Comparison of ENCODE assay signal across 9 cellular contexts in the genomic region with DNA sequence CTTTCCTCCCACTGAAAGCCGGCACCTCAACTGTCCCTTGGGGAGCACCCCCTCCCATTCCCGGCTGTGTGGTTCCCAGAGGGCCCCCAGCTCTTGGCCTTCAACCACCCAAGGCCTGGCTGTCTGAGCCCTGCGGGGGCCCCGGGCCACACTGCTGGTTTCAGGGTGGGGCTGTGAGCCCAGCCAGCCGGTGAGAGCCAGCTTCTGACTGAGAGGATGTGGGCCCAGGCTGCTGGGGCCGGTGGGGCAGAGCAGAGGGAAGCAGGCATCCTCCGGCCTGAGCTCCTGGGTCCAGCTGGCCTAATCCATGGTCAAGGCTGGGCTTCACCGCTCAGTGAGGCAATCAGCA. TPM values are rescaled to one million over a fixed set of nuclear protein-coding genes. Genes with fewer than 3 reads are reported as not detected.
DNase-seq lines count a peak whose midpoint lies in the region; ATAC-seq, FAIRE-seq and TF ChIP-seq lines count a peak whose summit lies in the region.
"Had no signal": no experiment of that assay in that cellular context is flagged by ENCODE, and none has a peak within 500 bp of the region (broad histone marks: within the 10 kb centered on the region; RNA-seq: fewer than 3 reads in every experiment).

No MANE protein-coding gene starts in this region.

- DNase-seq in breast epithelium (ENCODE audit: low spot score in 2 of 2) (no peak), MCF 10A (ENCODE audit: unreplicated experiment) (no peak), K562 (ENCODE audit: extremely low read depth in 1 of 4, low spot score in 3 of 4) (no peak), upper lobe of right lung (no peak), dermis blood vessel endothelial cell (no peak), mesendoderm (no peak), WTC11 (ENCODE audit: low spot score) (no peak)

- TF ChIP-seq EP300 in K562 (IDR thresholded peaks at IDR 0.05; ENCODE audit: low read length) = no peak

- H3K9me3 ChIP-seq in breast epithelium (no peaks in the 10 kb centered on the region), K562 (replicated peaks; ENCODE audit: control insufficient read depth, insufficient read depth, low read depth, low read length) (no peaks in the 10 kb centered on the region), muscle layer of colon (ENCODE audit: low read length) (no peaks in the 10 kb centered on the region), upper lobe of right lung (no peaks in the 10 kb centered on the region)

- in situ Hi-C loops in K562 (cut with MboI) = no loop called here

- H3K9me3 Mint-ChIP-seq in MCF 10A (ENCODE audit: unreplicated experiment) (no peaks in the 10 kb centered on the region), WTC11 (no peaks in the 10 kb centered on the region)

- no peak overlapping the region for H4K8ac ChIP-seq in mesendoderm (ENCODE audit: low read depth, low read length)

- no peak for TF ChIP-seq RAD21 in K562 (CRISPR knock-in tag; conservative IDR thresholded peaks at IDR 0.05 in 1 of 2, IDR thresholded peaks at IDR 0.05 in 1 of 2)

- H4K5ac ChIP-seq in mesendoderm (ENCODE audit: low read length) = no peak overlapping the region

- H3K18ac ChIP-seq in mesendoderm (ENCODE audit: low read length) = no peak overlapping the region

- no peak overlapping the region; the same call in 1 of the 2 replicates for H2AFZ ChIP-seq in K562 (ENCODE audit: low read depth, low read length)

- FAIRE-seq in K562 (lab: Jason Lieb, UNC) = no peak
- FAIRE-seq: colon had no signal

- CTCF ChIA-PET in MCF 10A (lab: Yijun Ruan, JAX) = interaction anchor here (0.6 to 1.0 kb wide), 3 partner anchors 9 to 115 kb away, joined by 3 to 10 read pairs (median 6); no protein-coding TSS in a partner anchor
- CTCF ChIA-PET in K562 (lab: Yijun Ruan, JAX; ENCODE audit: low intra/inter-chr PET ratio) = no interaction called here
- CTCF ChIA-PET in WTC11 (lab: Charles Lee) = interaction anchor here (1.0 to 2.2 kb wide), 5 partner anchors 10 to 128 kb away, joined by 4 to 8 read pairs (median 6); no protein-coding TSS in a partner anchor

- H3K4me1 ChIP-seq in breast epithelium = peaks cover 16 to 29% of the 10 kb centered on the region in 2 donors
- peaks cover under 1 to 39% of the 10 kb centered on the region in 2 experiments; a peak in 4 of 5 replicates for H3K4me1 ChIP-seq in K562 (replicated peaks in 1 of 2; ENCODE audit: control insufficient read depth in 2 of 2, insufficient read depth in 2 of 2, low read length in 2 of 2)
- H3K4me1 ChIP-seq in muscle layer of colon (ENCODE audit: insufficient read depth, low read length) = peaks cover 44% of the 10 kb centered on the region
- peaks cover 33% of the 10 kb centered on the region for H3K4me1 ChIP-seq in upper lobe of right lung
- H3K4me1 ChIP-seq in mesendoderm (ENCODE audit: control insufficient read depth, low read depth, low read length) = peaks cover 2% of the 10 kb centered on the region

- BruUV-seq in MCF 10A (replicated peaks; lab: Mats Ljungman, UMichigan) (no TSS peak), K562 (replicated peaks; lab: Mats Ljungman, UMichigan) (no TSS peak)

- H3K27ac ChIP-seq in breast epithelium = peak overlapping the region; percentile 78 to 85
- no peak overlapping the region for H3K27ac ChIP-seq in K562 (ENCODE audit: extremely low read depth, low read depth, low read length)
- peak overlapping the region; percentile 48 for H3K27ac ChIP-seq in muscle layer of colon (ENCODE audit: low read depth, low read length)
- H3K27ac ChIP-seq in upper lobe of right lung = peak overlapping the region; percentile 73
- H3K27ac ChIP-seq in mesendoderm (ENCODE audit: low read depth, low read length) = no peak overlapping the region

- H2AK5ac ChIP-seq in mesendoderm (ENCODE audit: low read length) = no peak overlapping the region

- H4K20me1 ChIP-seq in K562 (replicated peaks; ENCODE audit: control insufficient read depth, insufficient read depth, low read length) = no peaks in the 10 kb centered on the region

- peak; percentile 14; the same call in 2 of the 3 replicates for ATAC-seq in K562
- no peak for ATAC-seq in upper lobe of right lung
- ATAC-seq in WTC11 = no peak

- WGBS in K562 (ENCODE audit: insufficient coverage, low coverage, missing lambda C conversion rate) = 49% methylated on average over 8 of the region's 8 CpGs
- no CpG with 5 or more reads among the region's 8 CpGs for WGBS in mesendoderm (ENCODE audit: extremely low coverage, insufficient coverage, low lambda C conversion rate)

- no peaks in the 10 kb centered on the region for H3K27me3 Mint-ChIP-seq in MCF 10A (ENCODE audit: insufficient read depth, unreplicated experiment)
- H3K27me3 Mint-ChIP-seq in WTC11 (ENCODE audit: low read depth) = no peaks in the 10 kb centered on the region

- H3K4me3 Mint-ChIP-seq in MCF 10A (ENCODE audit: unreplicated experiment) (no peak overlapping the region), WTC11 (no peak overlapping the region)

- H3K36me3 Mint-ChIP-seq in MCF 10A (ENCODE audit: insufficient read depth, unreplicated experiment) = peaks cover 5% of the 10 kb centered on the region
- H3K36me3 Mint-ChIP-seq in WTC11 = no peaks in the 10 kb centered on the region

- H3K27me3 ChIP-seq in breast epithelium (no peaks in the 10 kb centered on the region), K562 (ENCODE audit: control insufficient read depth in 2 of 2, insufficient read depth in 2 of 2, low read length in 2 of 2) (no peaks in the 10 kb centered on the region), muscle layer of colon (ENCODE audit: control insufficient read depth in 1 of 2, insufficient read depth in 2 of 2, low read length in 2 of 2) (no peaks in the 10 kb centered on the region), upper lobe of right lung (no peaks in the 10 kb centered on the region), mesendoderm (ENCODE audit: insufficient read depth, low read length, poor library complexity) (no peaks in the 10 kb centered on the region)

- H3K4ac ChIP-seq in mesendoderm (ENCODE audit: low read depth, low read length) = no peak overlapping the region

- H2BK5ac ChIP-seq in mesendoderm (ENCODE audit: low read length) = no peak overlapping the region

- no peak overlapping the region for H3K4me3 ChIP-seq in breast epithelium
- no peak overlapping the region for H3K4me3 ChIP-seq in K562
- no peak overlapping the region for H3K4me3 ChIP-seq in muscle layer of colon (ENCODE audit: low read depth in 1 of 2, low read length in 2 of 2)
- no peak overlapping the region for H3K4me3 ChIP-seq in upper lobe of right lung
- H3K4me3 ChIP-seq in mesendoderm (ENCODE audit: low read length) = no peak overlapping the region

- no peak overlapping the region for H2BK120ac ChIP-seq in mesendoderm (ENCODE audit: low read depth, low read length)

- no peak overlapping the region for H2BK15ac ChIP-seq in mesendoderm (replicated peaks; ENCODE audit: low read depth)

- H3K9me1 ChIP-seq in K562 (ENCODE audit: control insufficient read depth, insufficient read depth, low read length) = no peaks in the 10 kb centered on the region

- H3K23ac ChIP-seq in mesendoderm (ENCODE audit: low read length) = no peak overlapping the region

- H3K4me2 ChIP-seq in K562 (ENCODE audit: insufficient read depth, low read length) = no peak overlapping the region
- H3K4me2 ChIP-seq in mesendoderm (ENCODE audit: low read length) = no peak overlapping the region

- H3K79me2 ChIP-seq in K562 (ENCODE audit: control insufficient read depth, insufficient read depth, low read length) = no peaks in the 10 kb centered on the region
- no peaks in the 10 kb centered on the region for H3K79me2 ChIP-seq in mesendoderm (ENCODE audit: control insufficient read depth, insufficient read depth, low read length)

- no peak overlapping the region for H3K56ac ChIP-seq in mesendoderm (ENCODE audit: low read length)

- TF ChIP-seq POLR2A in breast epithelium (IDR thresholded peaks at IDR 0.05) = no peak
- TF ChIP-seq POLR2A in K562 (conservative IDR thresholded peaks at IDR 0.05) = no peak

- POLR2A ChIA-PET in MCF 10A (lab: Yijun Ruan, JAX) (interaction anchor here (0.7 to 1.6 kb wide), 3 partner anchors 29 to 186 kb away, joined by 5 to 7 read pairs (median 5); partner anchors contain the start of gene CANT1), K562 (lab: Yijun Ruan, JAX) (no interaction called here), WTC11 (lab: Charles Lee) (no interaction called here)

- intact Hi-C loops in breast epithelium (cut with DNase I; ENCODE audit: low total_unique reads) = no loop called here
- intact Hi-C loops in MCF 10A (cut with micrococcal nuclease) = no loop called here
- intact Hi-C loops in K562 (cut with micrococcal nuclease) = no loop called here
- intact Hi-C loops in upper lobe of right lung (cut with DNase I) = no loop called here

- peak overlapping the region in 1 of 2 experiments; percentile 31; a peak in 1 of 4 replicates for H3K9ac ChIP-seq in K562 (ENCODE audit: insufficient read depth in 1 of 2, low read depth in 2 of 2, low read length in 2 of 2)
- H3K9ac ChIP-seq in muscle layer of colon (ENCODE audit: low read length) = no peak overlapping the region
- H3K9ac ChIP-seq in mesendoderm (ENCODE audit: low read length) = no peak overlapping the region

- H3K4me1 Mint-ChIP-seq in MCF 10A (ENCODE audit: insufficient read depth, unreplicated experiment) (peaks cover 6% of the 10 kb centered on the region), WTC11 (peaks cover 10% of the 10 kb centered on the region)

- H3K36me3 ChIP-seq in breast epithelium (no peaks in the 10 kb centered on the region), K562 (ENCODE audit: control insufficient read depth, insufficient read depth, low read length) (no peaks in the 10 kb centered on the region), muscle layer of colon (ENCODE audit: insufficient read depth, low read length) (no peaks in the 10 kb centered on the region), upper lobe of right lung (no peaks in the 10 kb centered on the region), mesendoderm (ENCODE audit: control insufficient read depth, insufficient read depth, low read length) (no peaks in the 10 kb centered on the region)

- no peak for TF ChIP-seq CTCF in breast epithelium (IDR thresholded peaks at IDR 0.05)
- no peak for TF ChIP-seq CTCF in MCF 10A (IDR thresholded peaks at IDR 0.05; ENCODE audit: unreplicated experiment)
- no peak for TF ChIP-seq CTCF in K562 (IDR thresholded peaks at IDR 0.05 in 2 of 3, conservative IDR thresholded peaks at IDR 0.05 in 1 of 3; ENCODE audit: insufficient read depth in 2 of 3, low read depth in 1 of 3, low read length in 3 of 3)
- no peak for TF ChIP-seq CTCF in upper lobe of right lung (IDR thresholded peaks at IDR 0.05)
- no peak for TF ChIP-seq CTCF in WTC11 (IDR thresholded peaks at IDR 0.05)

- H3K27ac Mint-ChIP-seq in MCF 10A (ENCODE audit: low read depth, unreplicated experiment) (no peak overlapping the region), WTC11 (no peak overlapping the region)

- no peaks in the 10 kb centered on the region for H3K79me1 ChIP-seq in mesendoderm (ENCODE audit: low read length)

RNA-seq across cellular contexts. Expression of gene LGALS3BP, which starts 0.9 kb away (rescaled TPM):
- total RNA-seq in breast epithelium = 100 to 1,000 TPM; 192 to 532 (median 206) TPM
- total RNA-seq in MCF 10A (2022) = 56.7 and 58.0 TPM in 2 replicates
- 1.6 and 6.3 TPM in 2 replicates for total RNA-seq in K562 (2011; cell fraction: chromatin; rRNA removed; ENCODE audit: low replicate concordance)
- 7.7 and 7.8 TPM in 2 replicates for total RNA-seq in K562 (2011; cell fraction: nucleolus; rRNA removed)
- 4.3 and 5.4 TPM in 2 replicates for total RNA-seq in K562 (2011; cell fraction: nucleoplasm; rRNA removed)
- total RNA-seq in K562 (2014; rRNA removed) = 4.8 and 5.9 TPM in 2 replicates
- total RNA-seq in K562 (2014; rRNA removed; fragmentation: Illumina TruSeq; extraction: Trizol) = 0.73 and 1.4 TPM in 2 replicates
- total RNA-seq in K562 (2015; rRNA removed; fragmentation: Illumina TruSeq; extraction: Trizol) = 4.4 and 4.7 TPM in 2 replicates
- total RNA-seq in K562 (2021) = 5.3 and 8.7 TPM in 2 replicates
- 0.68 and 2.4 TPM in 2 replicates for polyA plus RNA-seq in K562 (2011; rRNA removed)
- 1.2 and 2.3 TPM in 2 replicates for polyA plus RNA-seq in K562 (2011; cell fraction: cytosol; rRNA removed)
- polyA plus RNA-seq in K562 (2011; cell fraction: nucleus; rRNA removed) = 3.9 and 8.1 TPM in 2 replicates
- 8.6 and 29.2 TPM in 2 replicates for polyA plus RNA-seq in K562 (2012)
- 3.8 and 4.2 TPM in 2 replicates for polyA plus RNA-seq in K562 (2014; fragmentation: Illumina TruSeq; extraction: Trizol)
- polyA plus RNA-seq in K562 (2014; fragmentation: Nextera tagmentation; extraction: Ambion mirVana) = under 1 TPM; 0.39 to 0.59 TPM
- 3.2 and 3.3 TPM in 2 replicates for polyA plus RNA-seq in K562 (2014; rRNA removed)
- polyA minus RNA-seq in K562 (2011; rRNA and poly(A)+ RNA removed) = 1.1 and 1.3 TPM in 2 replicates
- polyA minus RNA-seq in K562 (2011; cell fraction: cytosol; rRNA and poly(A)+ RNA removed) = 4.7 and 6.4 TPM in 2 replicates
- polyA minus RNA-seq in K562 (2011; cell fraction: nucleus; rRNA and poly(A)+ RNA removed) = 1.4 and 2.8 TPM in 2 replicates
- 405 TPM for total RNA-seq in upper lobe of right lung
- 3.5 and 7.5 TPM in 2 replicates for total RNA-seq in dermis blood vessel endothelial cell
- 15.3 TPM for polyA plus RNA-seq in mesendoderm (2013, experiment 1 of 2)
- polyA plus RNA-seq in mesendoderm (2013, experiment 2 of 2) = 15.6 TPM
- 57.9 to 88.6 TPM (median 86.9 TPM) in 3 replicates for total RNA-seq in WTC11 (2021)

RNA-seq across cellular contexts. Expression of gene CANT1, which starts 29.0 kb away (rescaled TPM):
- total RNA-seq in breast epithelium (10 to 100 TPM; 26.1 to 48.1 (median 41.0) TPM), MCF 10A (2022) (62.5 and 65.1 TPM in 2 replicates), K562 (2014; rRNA removed) (25.7 and 30.6 TPM in 2 replicates), K562 (2014; rRNA removed; fragmentation: Illumina TruSeq; extraction: Trizol) (12.6 and 13.9 TPM in 2 replicates), K562 (2015; rRNA removed; fragmentation: Illumina TruSeq; extraction: Trizol) (21.6 and 23.9 TPM in 2 replicates), K562 (2021) (66.4 and 68.4 TPM in 2 replicates), upper lobe of right lung (59.6 TPM), dermis blood vessel endothelial cell (64.8 and 97.3 TPM in 2 replicates), WTC11 (2021) (34.1 to 39.7 TPM (median 35.1 TPM) in 3 replicates)
- 43.0 and 99.3 TPM in 2 replicates for total RNA-seq in K562 (2011; cell fraction: chromatin; rRNA removed; ENCODE audit: low replicate concordance)
- 96.1 and 114 TPM in 2 replicates for total RNA-seq in K562 (2011; cell fraction: nucleolus; rRNA removed)
- 74.2 and 76.3 TPM in 2 replicates for total RNA-seq in K562 (2011; cell fraction: nucleoplasm; rRNA removed)
- polyA plus RNA-seq in K562 (2011; rRNA removed) (22.5 and 27.2 TPM in 2 replicates), K562 (2014; fragmentation: Illumina TruSeq; extraction: Trizol) (25.8 and 29.2 TPM in 2 replicates), K562 (2014; fragmentation: Nextera tagmentation; extraction: Ambion mirVana) (1 to 10 TPM; 2.7 to 2.9 TPM), K562 (2014; rRNA removed) (24.9 and 25.2 TPM in 2 replicates)
- 22.3 and 42.0 TPM in 2 replicates for polyA plus RNA-seq in K562 (2011; cell fraction: cytosol; rRNA removed)
- polyA plus RNA-seq in K562 (2011; cell fraction: nucleus; rRNA removed) = 19.9 and 27.7 TPM in 2 replicates
- 50.7 and 73.7 TPM in 2 replicates for polyA plus RNA-seq in K562 (2012)
- 26.4 and 26.9 TPM in 2 replicates for polyA minus RNA-seq in K562 (2011; rRNA and poly(A)+ RNA removed)
- polyA minus RNA-seq in K562 (2011; cell fraction: cytosol; rRNA and poly(A)+ RNA removed) = 29.2 and 54.9 TPM in 2 replicates
- 12.3 and 17.8 TPM in 2 replicates for polyA minus RNA-seq in K562 (2011; cell fraction: nucleus; rRNA and poly(A)+ RNA removed)
- polyA plus RNA-seq in mesendoderm (2013, experiment 1 of 2) = 21.0 TPM
- 20.4 TPM for polyA plus RNA-seq in mesendoderm (2013, experiment 2 of 2)

RNA-seq across cellular contexts. Expression of gene C1QTNF1, which starts 43.4 kb away (rescaled TPM):
- 100 to 1,000 TPM in 1 of 3 donors, 10 to 100 TPM in 2; 54.0 to 326 (median 61.9) TPM for total RNA-seq in breast epithelium
- total RNA-seq in MCF 10A (2022) = 3.0 and 3.3 TPM in 2 replicates
- not detected in 2 replicates for total RNA-seq in K562 (2011; cell fraction: chromatin; rRNA removed; ENCODE audit: low replicate concordance)
- total RNA-seq in K562 (2011; cell fraction: nucleolus; rRNA removed) = not detected in 2 replicates
- not detected in 2 replicates for total RNA-seq in K562 (2011; cell fraction: nucleoplasm; rRNA removed)
- not detected in 2 replicates for total RNA-seq in K562 (2014; rRNA removed)
- not detected in 2 replicates for total RNA-seq in K562 (2014; rRNA removed; fragmentation: Illumina TruSeq; extraction: Trizol)
- not detected in 2 replicates for total RNA-seq in K562 (2015; rRNA removed; fragmentation: Illumina TruSeq; extraction: Trizol)
- total RNA-seq in K562 (2021) = 0.09 and 0.22 TPM in 2 replicates
- polyA plus RNA-seq in K562 (2011; rRNA removed) = not detected in 2 replicates
- polyA plus RNA-seq in K562 (2011; cell fraction: cytosol; rRNA removed) = not detected in 2 replicates
- not detected in 2 replicates for polyA plus RNA-seq in K562 (2011; cell fraction: nucleus; rRNA removed)
- polyA plus RNA-seq in K562 (2012) = not detected in 2 replicates
- polyA plus RNA-seq in K562 (2014; fragmentation: Illumina TruSeq; extraction: Trizol) = not detected in 2 replicates
- not detected for polyA plus RNA-seq in K562 (2014; fragmentation: Nextera tagmentation; extraction: Ambion mirVana)
- not detected in 2 replicates for polyA plus RNA-seq in K562 (2014; rRNA removed)
- polyA minus RNA-seq in K562 (2011; rRNA and poly(A)+ RNA removed) = not detected in 2 replicates
- polyA minus RNA-seq in K562 (2011; cell fraction: cytosol; rRNA and poly(A)+ RNA removed) = not detected in 2 replicates
- not detected in 2 replicates for polyA minus RNA-seq in K562 (2011; cell fraction: nucleus; rRNA and poly(A)+ RNA removed)
- total RNA-seq in upper lobe of right lung = 28.3 TPM
- 14.6 and 16.9 TPM in 2 replicates for total RNA-seq in dermis blood vessel endothelial cell
- polyA plus RNA-seq in mesendoderm (2013, experiment 1 of 2) = 0.49 TPM
- 0.34 TPM for polyA plus RNA-seq in mesendoderm (2013, experiment 2 of 2)
- total RNA-seq in WTC11 (2021) = 1.5 to 2.7 TPM (median 1.7 TPM) in 3 replicates

RNA-seq across cellular contexts. Expression of gene TIMP2, which starts 55.4 kb away (rescaled TPM):
- total RNA-seq in breast epithelium (100 to 1,000 TPM in 2 of 3 donors, 10 to 100 TPM in 1; 72.0 to 344 (median 112) TPM), MCF 10A (2022) (24.8 and 35.1 TPM in 2 replicates), K562 (2014; rRNA removed) (not detected in 2 replicates), K562 (2014; rRNA removed; fragmentation: Illumina TruSeq; extraction: Trizol) (not detected in 2 replicates), K562 (2015; rRNA removed; fragmentation: Illumina TruSeq; extraction: Trizol) (not detected in 2 replicates), K562 (2021) (0.49 and 0.55 TPM in 2 replicates), upper lobe of right lung (318 TPM), dermis blood vessel endothelial cell (57.9 and 95.3 TPM in 2 replicates), WTC11 (2021) (36.9 to 39.3 TPM (median 37.1 TPM) in 3 replicates)
- total RNA-seq in K562 (2011; cell fraction: chromatin; rRNA removed; ENCODE audit: low replicate concordance) = not detected in 2 replicates
- total RNA-seq in K562 (2011; cell fraction: nucleolus; rRNA removed) = not detected in 2 replicates
- not detected in 2 replicates for total RNA-seq in K562 (2011; cell fraction: nucleoplasm; rRNA removed)
- polyA plus RNA-seq in K562 (2011; rRNA removed) (not detected in 2 replicates), K562 (2014; fragmentation: Illumina TruSeq; extraction: Trizol) (not detected in 2 replicates), K562 (2014; fragmentation: Nextera tagmentation; extraction: Ambion mirVana) (not detected), K562 (2014; rRNA removed) (not detected in 2 replicates)
- polyA plus RNA-seq in K562 (2011; cell fraction: cytosol; rRNA removed) = 0.01 and 0.03 TPM in 2 replicates
- polyA plus RNA-seq in K562 (2011; cell fraction: nucleus; rRNA removed) = not detected in 2 replicates
- polyA plus RNA-seq in K562 (2012) = 0.06 TPM in 1 of 2 replicates, not detected in the other
- polyA minus RNA-seq in K562 (2011; rRNA and poly(A)+ RNA removed) = not detected in 2 replicates
- not detected in 2 replicates for polyA minus RNA-seq in K562 (2011; cell fraction: cytosol; rRNA and poly(A)+ RNA removed)
- not detected in 2 replicates for polyA minus RNA-seq in K562 (2011; cell fraction: nucleus; rRNA and poly(A)+ RNA removed)
- 25.3 TPM for polyA plus RNA-seq in mesendoderm (2013, experiment 1 of 2)
- 24.9 TPM for polyA plus RNA-seq in mesendoderm (2013, experiment 2 of 2)

Comparison
In these comparisons a context has a peak if more than half of its experiments do, and no peak if none do; other contexts are left out.
1. H3K27ac ChIP-seq: peak in breast epithelium (2 of 2), muscle layer of colon (single experiment) and upper lobe of right lung (single experiment); none in K562 (single experiment) and mesendoderm (single experiment).